20 cellular contexts compared by ENCODE assay signal in genomic region chr1:99305626-99306025, GRCh38. TPM values are rescaled to one million over a fixed set of nuclear protein-coding genes. Genes with fewer than 3 reads are reported as not detected.
DNase-seq lines count a peak whose midpoint lies in the region; ATAC-seq and TF ChIP-seq lines count a peak whose summit lies in the region.
"Had no signal": no experiment of that assay in that cellular context is flagged by ENCODE, and none has a peak within 500 bp of the region (broad histone marks: within the 10 kb centered on the region; RNA-seq: fewer than 3 reads in every experiment).

No MANE protein-coding gene starts in this region.

- ATAC-seq in activated T-helper 17 cell treated with anti-CD3 and anti-CD28 coated beads, Interleukin-2, amount 50 U/mL, for 72 hours (replicated peaks) = peak; percentile 16
- ATAC-seq in left cardiac atrium = no peak
- ATAC-seq in HG03571 (IDR thresholded peaks at IDR 0.05; ENCODE audit: unreplicated experiment) = no peak

- H3K36me3 Mint-ChIP-seq in activated T-helper 17 cell treated with anti-CD3 and anti-CD28 coated beads, Interleukin-2, amount 50 U/mL, for 72 hours (ENCODE audit: low read depth) = no peaks in the 10 kb centered on the region
- no peaks in the 10 kb centered on the region for H3K36me3 Mint-ChIP-seq in activated CD4-positive, alpha-beta T cell treated with anti-CD3 and anti-CD28 coated beads, Interleukin-2, amount 10 ng/mL, durations not matched to agents 24 days and 14 days (ENCODE audit: low read depth)

- H3K27ac Mint-ChIP-seq in activated T-helper 17 cell treated with anti-CD3 and anti-CD28 coated beads, Interleukin-2, amount 50 U/mL, for 72 hours = no peak overlapping the region
- H3K27ac Mint-ChIP-seq in activated CD4-positive, alpha-beta T cell treated with anti-CD3 and anti-CD28 coated beads, Interleukin-2, amount 10 ng/mL, durations not matched to agents 24 days and 14 days = no peak overlapping the region
- H3K27ac Mint-ChIP-seq: CD8-positive, alpha-beta memory T cell had no signal

- no peak overlapping the region for H3K4me3 Mint-ChIP-seq in activated T-helper 17 cell treated with anti-CD3 and anti-CD28 coated beads, Interleukin-2, amount 50 U/mL, for 72 hours
- no peak overlapping the region for H3K4me3 Mint-ChIP-seq in activated CD4-positive, alpha-beta T cell treated with anti-CD3 and anti-CD28 coated beads, Interleukin-2, amount 10 ng/mL, durations not matched to agents 24 days and 14 days
- H3K4me3 Mint-ChIP-seq: CD8-positive, alpha-beta memory T cell had no signal

- intact Hi-C loops in left cardiac atrium (cut with DNase I) = no loop called here
- intact Hi-C loops in activated CD4-positive, alpha-beta T cell treated with anti-CD3 and anti-CD28 coated beads, Interleukin-2, amount 10 ng/mL, durations not matched to agents 24 days and 14 days (cut with micrococcal nuclease) = no loop called here

- H3K27me3 Mint-ChIP-seq in activated T-helper 17 cell treated with anti-CD3 and anti-CD28 coated beads, Interleukin-2, amount 50 U/mL, for 72 hours = no peaks in the 10 kb centered on the region
- H3K27me3 Mint-ChIP-seq in activated CD4-positive, alpha-beta T cell treated with anti-CD3 and anti-CD28 coated beads, Interleukin-2, amount 10 ng/mL, durations not matched to agents 24 days and 14 days = no peaks in the 10 kb centered on the region

- TF ChIP-seq CTCF in AG10803 (conservative IDR thresholded peaks at IDR 0.05; ENCODE audit: low read length) = no peak

- no peak overlapping the region for H3K4me3 ChIP-seq in AG10803 (ENCODE audit: low read length)
- H3K4me3 ChIP-seq: BLaER1, K562, MG63, SJSA1 had no signal

- H3K4me1 Mint-ChIP-seq in activated T-helper 17 cell treated with anti-CD3 and anti-CD28 coated beads, Interleukin-2, amount 50 U/mL, for 72 hours = no peaks in the 10 kb centered on the region
- H3K4me1 Mint-ChIP-seq in activated CD4-positive, alpha-beta T cell treated with anti-CD3 and anti-CD28 coated beads, Interleukin-2, amount 10 ng/mL, durations not matched to agents 24 days and 14 days = no peaks in the 10 kb centered on the region
- H3K4me1 Mint-ChIP-seq: CD8-positive, alpha-beta memory T cell had no signal

- peak; percentile 24 for DNase-seq in AG10803 (ENCODE audit: low read depth)
- peak; percentile 64 for DNase-seq in HS-27A (ENCODE audit: low read depth)
- peak; percentile 4 for DNase-seq in hepatic stellate cell (ENCODE audit: low spot score)
- no peak for DNase-seq in left cardiac atrium
- DNase-seq in activated CD4-positive, alpha-beta T cell treated with anti-CD3 and anti-CD28 coated beads, Interleukin-2, amount 10 ng/mL, durations not matched to agents 24 days and 14 days = no peak
- DNase-seq in NCI-H2107 (lab: John Stamatoyannopoulos, UW) = no peak
- DNase-seq: CD8-positive, alpha-beta memory T cell; DND-41; H7; MG63; NCI-H2029; NCI-H2227 treated with DMSO at 0.1 percent for 48 hours; NCI-H526 treated with DMSO at 0.1 percent for 48 hours; NK-92 treated with Interleukin-12 subunit alpha and Interleukin-12 subunit beta, amount 100 ng/mL, for 24 hours; OCI-M1 had no signal

- H3K9me3 Mint-ChIP-seq in activated T-helper 17 cell treated with anti-CD3 and anti-CD28 coated beads, Interleukin-2, amount 50 U/mL, for 72 hours = peaks cover 5% of the 10 kb centered on the region
- no peaks in the 10 kb centered on the region for H3K9me3 Mint-ChIP-seq in activated CD4-positive, alpha-beta T cell treated with anti-CD3 and anti-CD28 coated beads, Interleukin-2, amount 10 ng/mL, durations not matched to agents 24 days and 14 days

RNA-seq across cellular contexts. Expression of gene PLPPR4, which starts 41.3 kb away (rescaled TPM):
- total RNA-seq in activated T-helper 17 cell treated with anti-CD3 and anti-CD28 coated beads, Interleukin-2, amount 50 U/mL, for 72 hours = not detected
- total RNA-seq in left cardiac atrium = 1 to 10 TPM; 1.5 to 1.9 TPM
- total RNA-seq in activated CD4-positive, alpha-beta T cell treated with anti-CD3 and anti-CD28 coated beads, Interleukin-2, amount 10 ng/mL, durations not matched to agents 24 days and 14 days = not detected in 2 replicates
- total RNA-seq: CD8-positive, alpha-beta memory T cell; K562 had no signal

Comparison
In these comparisons a context has a peak if more than half of its experiments do, and no peak if none do; other contexts are left out.
1. DNase-seq: peak in AG10803 (single experiment), HS-27A (single experiment) and hepatic stellate cell (single experiment); none in left cardiac atrium (single experiment), activated CD4-positive, alpha-beta T cell treated with anti-CD3 and anti-CD28 coated beads, Interleukin-2, amount 10 ng/mL, durations not matched to agents 24 days and 14 days (single experiment) and NCI-H2107 (single experiment).